22 cellular contexts compared by ENCODE assay signal in genomic region chr9:82038897-82039296, GRCh38. TPM values are rescaled to one million over a fixed set of nuclear protein-coding genes. Genes with fewer than 3 reads are reported as not detected.
DNase-seq lines count a peak whose midpoint lies in the region; FAIRE-seq and TF ChIP-seq lines count a peak whose summit lies in the region.
"Had no signal": no experiment of that assay in that cellular context is flagged by ENCODE, and none has a peak within 500 bp of the region (broad histone marks: within the 10 kb centered on the region; RNA-seq: fewer than 3 reads in every experiment).

No MANE protein-coding gene starts in this region.

- in situ Hi-C loops in G401 (cut with HindIII; ENCODE audit: low sequenced_read_pairs), result no loop called here

- FAIRE-seq in H54 (lab: Jason Lieb, UNC), result peak; percentile 6
- FAIRE-seq: A204.1, D721Med, G401.6, GM12891, GM19239 had no signal

- TF ChIP-seq POLR2A in H54 (IDR thresholded peaks at IDR 0.05; ENCODE audit: low read depth, low read length), result no peak

- DNase-seq in G401 (ENCODE audit: low spot score) (peak; percentile 68), H54 (ENCODE audit: insufficient read length, low spot score) (no peak), cerebellar cortex (ENCODE audit: low spot score) (peak; percentile 59), CD1c-positive myeloid dendritic cell (ENCODE audit: extremely low spot score) (no peak), DMS79 (lab: John Stamatoyannopoulos, UW) (no peak)
- DNase-seq in activated naive CD4-positive, alpha-beta T cell treated with Interleukin-2 at 50 U/mL for 16 hours, result no peak
- DNase-seq: 8988T; ACHN; BE2C; Caco-2; Calu3; CD4-positive, alpha-beta T cell; CD8-positive, alpha-beta T cell; DND-41; EL; GF-D8 had no signal

RNA-seq across cellular contexts. Expression of gene SPATA31D1, which starts 50.3 kb away (rescaled TPM):
- total RNA-seq in G401 (2014; rRNA removed; shearing (Covaris generic)), result not detected in 2 replicates
- total RNA-seq: A673; Caco-2; Calu3; CD4-positive, alpha-beta T cell; CD8-positive, alpha-beta T cell had no signal

Comparison
In these comparisons a context has a peak if more than half of its experiments do, and no peak if none do; other contexts are left out.
1. DNase-seq: peak in G401 (single experiment) and cerebellar cortex (single experiment); none in H54 (single experiment), CD1c-positive myeloid dendritic cell (single experiment), DMS79 (single experiment) and activated naive CD4-positive, alpha-beta T cell treated with Interleukin-2 at 50 U/mL for 16 hours (single experiment).